10 cellular contexts compared by ENCODE assay signal in the genomic region with DNA sequence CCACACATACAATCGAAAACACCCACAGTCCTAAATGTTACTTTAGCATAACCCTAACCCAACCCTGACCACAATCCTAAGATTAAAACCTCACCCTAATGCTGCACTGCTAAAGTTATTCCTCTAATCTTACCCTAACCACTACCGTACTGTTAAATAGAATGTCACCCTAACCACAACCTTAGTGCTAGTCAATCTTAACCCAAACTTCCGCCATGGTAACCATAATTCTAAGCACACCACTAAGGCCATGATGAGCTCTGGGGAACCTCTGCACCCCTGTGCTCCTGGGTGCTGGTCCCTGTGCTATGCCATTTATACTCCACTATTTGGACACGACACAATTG. TPM values are rescaled to one million over a fixed set of nuclear protein-coding genes. Genes with fewer than 3 reads are reported as not detected.
DNase-seq lines count a peak whose midpoint lies in the region; ATAC-seq, FAIRE-seq and TF ChIP-seq lines count a peak whose summit lies in the region.
"Had no signal": no experiment of that assay in that cellular context is flagged by ENCODE, and none has a peak within 500 bp of the region (broad histone marks: within the 10 kb centered on the region; RNA-seq: fewer than 3 reads in every experiment).

No MANE protein-coding gene starts in this region.

- H3K4me3 Mint-ChIP-seq in activated CD4-positive, alpha-beta T cell treated with anti-CD3 and anti-CD28 coated beads for 36 hours: no peak overlapping the region
- H3K4me3 Mint-ChIP-seq in activated T-helper 1 cell treated with anti-CD3 and anti-CD28 coated beads, Interleukin-12 subunit alpha, Interleukin-12 subunit beta, Interleukin-2, Interleukin-4 antibody, amounts not matched to agents 30 ng/mL and 10 ng/mL and 1 ng/mL, durations not matched to agents 14 hours and 24 hours and 36 hours: peak overlapping the region; percentile 2

- H3K27me3 Mint-ChIP-seq in activated CD4-positive, alpha-beta T cell treated with anti-CD3 and anti-CD28 coated beads for 36 hours: peaks cover 6% of the 10 kb centered on the region
- H3K27me3 Mint-ChIP-seq in activated T-helper 1 cell treated with anti-CD3 and anti-CD28 coated beads, Interleukin-12 subunit alpha, Interleukin-12 subunit beta, Interleukin-2, Interleukin-4 antibody, amounts not matched to agents 30 ng/mL and 10 ng/mL and 1 ng/mL, durations not matched to agents 14 hours and 24 hours and 36 hours (ENCODE audit: insufficient read depth): peaks cover 2% of the 10 kb centered on the region

- dilution Hi-C loops in keratinocyte (cut with MboI; ENCODE audit: extremely low pct_ligation_motif_present, low sequenced_read_pairs): no loop called here

- peaks cover 33% of the 10 kb centered on the region for H3K4me1 Mint-ChIP-seq in activated CD4-positive, alpha-beta T cell treated with anti-CD3 and anti-CD28 coated beads for 36 hours
- peaks cover 49% of the 10 kb centered on the region for H3K4me1 Mint-ChIP-seq in activated T-helper 1 cell treated with anti-CD3 and anti-CD28 coated beads, Interleukin-12 subunit alpha, Interleukin-12 subunit beta, Interleukin-2, Interleukin-4 antibody, amounts not matched to agents 30 ng/mL and 10 ng/mL and 1 ng/mL, durations not matched to agents 14 hours and 24 hours and 36 hours (ENCODE audit: low read depth)

- H3K4me1 ChIP-seq in keratinocyte (ENCODE audit: control insufficient read depth, extremely low read depth, insufficient read depth, low read length) (peaks cover 71% of the 10 kb centered on the region), upper lobe of left lung (peaks cover 35 to 55% (median 45%) of the 10 kb centered on the region in 4 donors)

- peak overlapping the region; percentile 99 for H3K27ac ChIP-seq in keratinocyte (ENCODE audit: control insufficient read depth, insufficient read depth, low read length)
- peak overlapping the region; percentile 70 to 79 (median 73) for H3K27ac ChIP-seq in upper lobe of left lung

- TF ChIP-seq CTCF in keratinocyte (optimal IDR thresholded peaks at IDR 0.05 in 1 of 3, IDR thresholded peaks at IDR 0.05 in 1 of 3, conservative IDR thresholded peaks at IDR 0.05 in 1 of 3; ENCODE audit: extremely low read depth in 1 of 3, insufficient read depth in 2 of 3, low read length in 3 of 3): no peak
- TF ChIP-seq CTCF in upper lobe of left lung (IDR thresholded peaks at IDR 0.05): no peak

- POLR2A ChIA-PET in activated CD4-positive, alpha-beta T cell treated with anti-CD3 and anti-CD28 coated beads for 36 hours (lab: Charles Lee): no interaction called here

- H3K4me3 ChIP-seq in keratinocyte (ENCODE audit: control insufficient read depth in 2 of 3, extremely low read depth in 1 of 3, insufficient read depth in 2 of 3, low read depth in 1 of 3, low read length in 3 of 3) (no peak overlapping the region), upper lobe of left lung (no peak overlapping the region)

- H3K27me3 ChIP-seq in keratinocyte (ENCODE audit: control insufficient read depth, extremely low read depth, insufficient read depth, low read length): no peaks in the 10 kb centered on the region
- no peaks in the 10 kb centered on the region for H3K27me3 ChIP-seq in upper lobe of left lung

- H3K9me3 Mint-ChIP-seq in activated CD4-positive, alpha-beta T cell treated with anti-CD3 and anti-CD28 coated beads for 36 hours (ENCODE audit: low read depth): no peaks in the 10 kb centered on the region
- H3K9me3 Mint-ChIP-seq in activated T-helper 1 cell treated with anti-CD3 and anti-CD28 coated beads, Interleukin-12 subunit alpha, Interleukin-12 subunit beta, Interleukin-2, Interleukin-4 antibody, amounts not matched to agents 30 ng/mL and 10 ng/mL and 1 ng/mL, durations not matched to agents 14 hours and 24 hours and 36 hours: no peaks in the 10 kb centered on the region

- FAIRE-seq in keratinocyte (lab: Jason Lieb, UNC): peak; percentile 9

- H3K9me3 ChIP-seq in keratinocyte (ENCODE audit: control insufficient read depth, low read depth, low read length) (no peaks in the 10 kb centered on the region), upper lobe of left lung (no peaks in the 10 kb centered on the region)

- peak; percentile 38 for ATAC-seq in activated CD4-positive, alpha-beta T cell treated with anti-CD3 and anti-CD28 coated beads for 36 hours
- ATAC-seq in upper lobe of left lung (ENCODE audit: low FRiP score in 2 of 2) (no peak), HG03469 (IDR thresholded peaks at IDR 0.05; ENCODE audit: unreplicated experiment) (no peak), GM18907 (IDR thresholded peaks at IDR 0.05; ENCODE audit: unreplicated experiment) (no peak)

- peak overlapping the region; percentile 93 for H3K9ac ChIP-seq in keratinocyte (ENCODE audit: control insufficient read depth, extremely low read depth, insufficient read depth, low read length)

- H3K36me3 ChIP-seq in keratinocyte (ENCODE audit: control insufficient read depth in 2 of 2, extremely low read depth in 1 of 2, insufficient read depth in 2 of 2, low read length in 2 of 2) (peaks cover 0 to 23% of the 10 kb centered on the region in 2 experiments), upper lobe of left lung (no peaks in the 10 kb centered on the region)

- no peak for TF ChIP-seq POLR2A in upper lobe of left lung (IDR thresholded peaks at IDR 0.05)

- intact Hi-C loops in activated CD4-positive, alpha-beta T cell treated with anti-CD3 and anti-CD28 coated beads for 36 hours (cut with DNase I, micrococcal nuclease): loop anchor here in 1 of 2 experiments (5.0 kb wide), 1 partner anchor 82 kb away; the partner anchor contains the start of genes ISCA2 and NPC2
- intact Hi-C loops in activated T-helper 1 cell treated with anti-CD3 and anti-CD28 coated beads, Interleukin-12 subunit alpha, Interleukin-12 subunit beta, Interleukin-2, Interleukin-4 antibody, amounts not matched to agents 30 ng/mL and 10 ng/mL and 1 ng/mL, durations not matched to agents 14 hours and 24 hours and 36 hours (cut with micrococcal nuclease): loop anchor here (5.0 kb wide), 1 partner anchor 1282 kb away; no protein-coding TSS in a partner anchor

- no peaks in the 10 kb centered on the region for H3K36me3 Mint-ChIP-seq in activated CD4-positive, alpha-beta T cell treated with anti-CD3 and anti-CD28 coated beads for 36 hours (ENCODE audit: low read depth)
- H3K36me3 Mint-ChIP-seq in activated T-helper 1 cell treated with anti-CD3 and anti-CD28 coated beads, Interleukin-12 subunit alpha, Interleukin-12 subunit beta, Interleukin-2, Interleukin-4 antibody, amounts not matched to agents 30 ng/mL and 10 ng/mL and 1 ng/mL, durations not matched to agents 14 hours and 24 hours and 36 hours (ENCODE audit: low read depth): no peaks in the 10 kb centered on the region

- no peak overlapping the region for H3K4me2 ChIP-seq in keratinocyte (ENCODE audit: control insufficient read depth, extremely low read depth, insufficient read depth, low read depth, low read length)

- H3K79me2 ChIP-seq in keratinocyte (ENCODE audit: control insufficient read depth, insufficient read depth, low read length): peaks cover 20% of the 10 kb centered on the region

- H3K9me1 ChIP-seq in keratinocyte (ENCODE audit: control insufficient read depth, extremely low read depth, insufficient read depth, low read length): peaks cover 2% of the 10 kb centered on the region

- H4K20me1 ChIP-seq in keratinocyte (ENCODE audit: control insufficient read depth, extremely low read depth, insufficient read depth, low read length): no peaks in the 10 kb centered on the region

- no peak overlapping the region for H3K27ac Mint-ChIP-seq in activated CD4-positive, alpha-beta T cell treated with anti-CD3 and anti-CD28 coated beads for 36 hours
- H3K27ac Mint-ChIP-seq in activated T-helper 1 cell treated with anti-CD3 and anti-CD28 coated beads, Interleukin-12 subunit alpha, Interleukin-12 subunit beta, Interleukin-2, Interleukin-4 antibody, amounts not matched to agents 30 ng/mL and 10 ng/mL and 1 ng/mL, durations not matched to agents 14 hours and 24 hours and 36 hours: peak overlapping the region; percentile 24
- H3K27ac Mint-ChIP-seq: progenitor cell of endocrine pancreas had no signal

- no peak for TF ChIP-seq EP300 in upper lobe of left lung (IDR thresholded peaks at IDR 0.05)

- CTCF ChIA-PET in activated CD4-positive, alpha-beta T cell treated with anti-CD3 and anti-CD28 coated beads for 36 hours (lab: Charles Lee): interaction anchor here (0.6 to 1.0 kb wide), 2 partner anchors 20 to 35 kb away, joined by 3 to 6 read pairs; no protein-coding TSS in a partner anchor

- H2AFZ ChIP-seq in keratinocyte (ENCODE audit: control insufficient read depth, low read length): no peak overlapping the region

- no peak for DNase-seq in activated CD4-positive, alpha-beta T cell treated with anti-CD3 and anti-CD28 coated beads for 36 hours
- no peak for DNase-seq in activated CD4-positive, alpha-beta T cell treated with anti-CD3 and anti-CD28 coated beads for 4 hours
- no peak for DNase-seq in activated T-helper 1 cell treated with anti-CD3 and anti-CD28 coated beads, Interleukin-12 subunit alpha, Interleukin-12 subunit beta, Interleukin-2, Interleukin-4 antibody, amounts not matched to agents 30 ng/mL and 10 ng/mL and 1 ng/mL, durations not matched to agents 14 hours and 24 hours and 36 hours (ENCODE audit: low spot score)
- DNase-seq in keratinocyte (ENCODE audit: low read depth, low spot score): no peak
- DNase-seq in upper lobe of left lung: no peak
- no peak for DNase-seq in dermis blood vessel endothelial cell
- DNase-seq: NCI-H2029 treated with DMSO at 0.1 percent for 48 hours had no signal

- 82 to 84% methylated on average over 4 of the region's 4 CpGs for WGBS in upper lobe of left lung, 2 donors

RNA-seq across cellular contexts. Expression of gene LTBP2, which starts 38.0 kb away (rescaled TPM):
- total RNA-seq in activated CD4-positive, alpha-beta T cell treated with anti-CD3 and anti-CD28 coated beads for 36 hours: under 1 TPM; 0.04 to 0.37 TPM
- total RNA-seq in activated T-helper 1 cell treated with anti-CD3 and anti-CD28 coated beads, Interleukin-12 subunit alpha, Interleukin-12 subunit beta, Interleukin-2, Interleukin-4 antibody, amounts not matched to agents 30 ng/mL and 10 ng/mL and 1 ng/mL, durations not matched to agents 14 hours and 24 hours and 36 hours: 0.05 and 0.24 TPM in 2 replicates
- 23.9 to 40.7 TPM (median 26.6 TPM) in 3 replicates for polyA plus RNA-seq in keratinocyte
- 12.1 TPM for polyA plus RNA-seq in keratinocyte (2011; ENCODE audit: low read depth)
- 19.5 and 28.2 TPM in 2 replicates for polyA plus RNA-seq in keratinocyte (2011; cell fraction: cytosol; rRNA removed)
- 118 and 155 TPM in 2 replicates for polyA plus RNA-seq in keratinocyte (2011; cell fraction: nucleus; rRNA removed)
- 11.7 and 64.1 TPM in 2 replicates for polyA plus RNA-seq in keratinocyte (2012; ENCODE audit: low replicate concordance)
- 66.1 to 143 TPM (median 68.5 TPM) in 3 replicates for polyA minus RNA-seq in keratinocyte
- 89.6 TPM for polyA minus RNA-seq in keratinocyte (2011; cell fraction: cytosol; rRNA and poly(A)+ RNA removed)
- polyA minus RNA-seq in keratinocyte (2011; cell fraction: nucleus; rRNA and poly(A)+ RNA removed): 195 and 210 TPM in 2 replicates
- total RNA-seq in upper lobe of left lung: 100 to 1,000 TPM in 2 of 6 donors, 10 to 100 TPM in 4; 19.7 to 136 (median 77.6) TPM
- total RNA-seq in dermis blood vessel endothelial cell: 89.2 and 90.5 TPM in 2 replicates

Comparison
In these comparisons a context has a peak if more than half of its experiments do, and no peak if none do; other contexts are left out.
1. RNA of gene LTBP2, which starts 38.0 kb away (total RNA-seq): 19.7 to 136 TPM in upper lobe of left lung and 89.2 to 90.5 TPM in dermis blood vessel endothelial cell; 0.04 to 0.37 TPM in activated CD4-positive, alpha-beta T cell treated with anti-CD3 and anti-CD28 coated beads for 36 hours and 0.05 to 0.24 TPM in activated T-helper 1 cell treated with anti-CD3 and anti-CD28 coated beads, Interleukin-12 subunit alpha, Interleukin-12 subunit beta, Interleukin-2, Interleukin-4 antibody, amounts not matched to agents 30 ng/mL and 10 ng/mL and 1 ng/mL, durations not matched to agents 14 hours and 24 hours and 36 hours; every median in the first group is over 10 times any median in the second.